In the genomic region with DNA sequence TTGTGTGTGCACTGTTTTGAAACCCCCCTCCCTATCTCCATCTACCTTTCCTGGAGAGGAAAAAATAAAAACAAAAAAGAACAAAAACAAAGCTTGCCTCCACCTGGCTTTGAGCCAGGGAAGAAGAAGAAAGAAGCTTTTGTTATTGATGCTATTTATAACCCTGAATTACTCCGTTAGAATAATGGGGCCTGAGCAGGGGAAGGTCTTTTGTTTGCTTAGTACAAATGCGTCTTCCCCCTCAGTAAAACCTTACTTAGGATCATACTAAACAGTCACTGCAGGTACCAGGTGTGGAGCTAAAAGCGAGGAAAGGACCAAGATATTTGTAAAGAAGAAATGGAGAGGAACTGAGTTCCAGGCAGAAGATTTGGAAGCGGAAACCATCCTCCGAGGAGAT, we compare ENCODE assay signal across 26 cellular contexts.
DNase-seq lines count a peak whose midpoint lies in the region; ATAC-seq and TF ChIP-seq lines count a peak whose summit lies in the region.
"Had no signal": no experiment of that assay in that cellular context is flagged by ENCODE, and none has a peak within 500 bp of the region (broad histone marks: within the 10 kb centered on the region; RNA-seq: fewer than 3 reads in every experiment).

No MANE protein-coding gene starts in this region.

- H3K9me3 ChIP-seq in CD4-positive, alpha-beta memory T cell (ENCODE audit: control insufficient read depth in 1 of 2, low read length in 2 of 2) = no peaks in the 10 kb centered on the region
- H3K9me3 ChIP-seq: BLaER1 treated with 17β-estradiol and CSF1 and Interleukin-3, amounts not matched to agents 10 nM and 100 nM; breast epithelium; pancreas; right lobe of liver; upper lobe of left lung had no signal

- H3K4me1 ChIP-seq in CD4-positive, alpha-beta memory T cell (ENCODE audit: insufficient read depth, low read length) = no peaks in the 10 kb centered on the region
- H3K4me1 ChIP-seq: BLaER1 treated with 17β-estradiol and CSF1 and Interleukin-3, amounts not matched to agents 10 nM and 100 nM; breast epithelium; pancreas; right lobe of liver; upper lobe of left lung had no signal

- no peak overlapping the region for H3K4me3 Mint-ChIP-seq in type B pancreatic cell
- H3K4me3 Mint-ChIP-seq in CD4-positive, alpha-beta memory T cell = no peak overlapping the region
- H3K4me3 Mint-ChIP-seq: activated CD4-positive, alpha-beta memory T cell treated with anti-CD3 and anti-CD28 coated beads, Interleukin-2, amount 10 ng/mL, durations not matched to agents 7 days and 5 days; natural killer cell treated with Interleukin-12 subunit alpha and Interleukin-12 subunit beta and Interleukin-15 and Interleukin-18, amount 100 ng/mL, for 72 hours; stimulated activated naive CD8-positive, alpha-beta T cell treated with anti-CD3 and anti-CD28 coated beads, Interleukin-15, amount 100 ng/mL, for 72 hours had no signal

- no peaks in the 10 kb centered on the region for H3K27me3 ChIP-seq in CD4-positive, alpha-beta memory T cell (ENCODE audit: insufficient read depth, low read length)
- H3K27me3 ChIP-seq: BLaER1 treated with 17β-estradiol and CSF1 and Interleukin-3, amounts not matched to agents 10 nM and 100 nM; breast epithelium; pancreas; right lobe of liver; upper lobe of left lung had no signal

- H3K36me3 Mint-ChIP-seq in type B pancreatic cell = no peaks in the 10 kb centered on the region
- H3K36me3 Mint-ChIP-seq in CD4-positive, alpha-beta memory T cell = no peaks in the 10 kb centered on the region
- H3K36me3 Mint-ChIP-seq: natural killer cell treated with Interleukin-12 subunit alpha and Interleukin-12 subunit beta and Interleukin-15 and Interleukin-18, amount 100 ng/mL, for 72 hours had no signal

- peak overlapping the region; percentile 41 for H3K27ac ChIP-seq in angular gyrus (ENCODE audit: low read depth, low read length)
- H3K27ac ChIP-seq in CD4-positive, alpha-beta memory T cell (ENCODE audit: low read depth, low read length) = no peak overlapping the region
- H3K27ac ChIP-seq: BLaER1 treated with 17β-estradiol and CSF1 and Interleukin-3, amounts not matched to agents 10 nM and 100 nM; breast epithelium; HL-60; pancreas; right lobe of liver; upper lobe of left lung had no signal

- H3K9me3 Mint-ChIP-seq in type B pancreatic cell = no peaks in the 10 kb centered on the region
- peaks cover 4 to 12% (median 6%) of the 10 kb centered on the region in 8 donors for H3K9me3 Mint-ChIP-seq in CD4-positive, alpha-beta memory T cell

- H3K4me1 Mint-ChIP-seq in type B pancreatic cell (ENCODE audit: unreplicated experiment) = peaks cover 4% of the 10 kb centered on the region
- no peaks in the 10 kb centered on the region for H3K4me1 Mint-ChIP-seq in CD4-positive, alpha-beta memory T cell
- H3K4me1 Mint-ChIP-seq: activated CD4-positive, alpha-beta memory T cell treated with anti-CD3 and anti-CD28 coated beads, Interleukin-2, amount 10 ng/mL, durations not matched to agents 7 days and 5 days; stimulated activated naive CD8-positive, alpha-beta T cell treated with anti-CD3 and anti-CD28 coated beads, Interleukin-15, amount 100 ng/mL, for 72 hours had no signal

- no peak for TF ChIP-seq CTCF in type B pancreatic cell (conservative IDR thresholded peaks at IDR 0.05)

- H3K4me3 ChIP-seq in CD4-positive, alpha-beta memory T cell (ENCODE audit: low read length in 2 of 2) = no peak overlapping the region
- H3K4me3 ChIP-seq: BLaER1 treated with 17β-estradiol and CSF1 and Interleukin-3, amounts not matched to agents 10 nM and 100 nM; breast epithelium; pancreas; right lobe of liver; upper lobe of left lung had no signal

- DNase-seq in COR-L47 (lab: John Stamatoyannopoulos, UW) (peak; percentile 88), NCI-H146 treated with DMSO at 0.1 percent for 48 hours (lab: John Stamatoyannopoulos, UW; ENCODE audit: unreplicated experiment) (peak; percentile 26), inferior parietal cortex (ENCODE audit: extremely low spot score) (peak; percentile 51), type B pancreatic cell (ENCODE audit: extremely low spot score, unreplicated experiment) (no peak)
- no peak for DNase-seq in CD4-positive, alpha-beta memory T cell
- DNase-seq: activated CD4-positive, alpha-beta memory T cell treated with anti-CD3 and anti-CD28 coated beads, Interleukin-2, amount 10 ng/mL, durations not matched to agents 7 days and 5 days; activated gamma-delta T cell treated with Interleukin-2 at 50 U/mL for 16 hours; activated T-cell treated with anti-CD3 and anti-CD28 coated beads for 4 hours; cortex of kidney; glutamatergic neuron; left colon; NCI-H1930; NCI-H524; OCI-M1; pancreas; right lobe of liver; stimulated activated naive CD8-positive, alpha-beta T cell treated with anti-CD3 and anti-CD28 coated beads, Interleukin-15, amount 100 ng/mL, for 72 hours; T-helper 9 cell; upper lobe of left lung had no signal

- H3K36me3 ChIP-seq in CD4-positive, alpha-beta memory T cell (ENCODE audit: insufficient read depth, low read length) = no peaks in the 10 kb centered on the region
- H3K36me3 ChIP-seq: BLaER1 treated with 17β-estradiol and CSF1 and Interleukin-3, amounts not matched to agents 10 nM and 100 nM; breast epithelium; pancreas; right lobe of liver; upper lobe of left lung had no signal

- intact Hi-C loops in CD4-positive, alpha-beta memory T cell (cut with micrococcal nuclease) = no loop called here

- CTCF ChIA-PET in CD4-positive, alpha-beta memory T cell (lab: Charles Lee; ENCODE audit: partially characterized antibody) = no interaction called here

- POLR2A ChIA-PET in CD4-positive, alpha-beta memory T cell (lab: Charles Lee; ENCODE audit: partially characterized antibody) = no interaction called here

- H3K27me3 Mint-ChIP-seq in type B pancreatic cell = peaks cover 3% of the 10 kb centered on the region
- H3K27me3 Mint-ChIP-seq in CD4-positive, alpha-beta memory T cell = no peaks in the 10 kb centered on the region
- H3K27me3 Mint-ChIP-seq: activated CD4-positive, alpha-beta memory T cell treated with anti-CD3 and anti-CD28 coated beads, Interleukin-2, amount 10 ng/mL, durations not matched to agents 7 days and 5 days; natural killer cell treated with Interleukin-12 subunit alpha and Interleukin-12 subunit beta and Interleukin-15 and Interleukin-18, amount 100 ng/mL, for 72 hours; stimulated activated naive CD8-positive, alpha-beta T cell treated with anti-CD3 and anti-CD28 coated beads, Interleukin-15, amount 100 ng/mL, for 72 hours had no signal

- ATAC-seq in HG03342 (IDR thresholded peaks at IDR 0.05; ENCODE audit: unreplicated experiment) (no peak), GM21423 (IDR thresholded peaks at IDR 0.05; ENCODE audit: unreplicated experiment) (no peak)
- ATAC-seq: left colon; natural killer cell treated with Interleukin-12 subunit alpha and Interleukin-12 subunit beta and Interleukin-15 and Interleukin-18, amount 100 ng/mL, for 72 hours; pancreas; right lobe of liver; stimulated activated naive CD8-positive, alpha-beta T cell treated with anti-CD3 and anti-CD28 coated beads, Interleukin-15, amount 100 ng/mL, for 72 hours had no signal

- no peak overlapping the region for H3K27ac Mint-ChIP-seq in type B pancreatic cell
- no peak overlapping the region for H3K27ac Mint-ChIP-seq in CD4-positive, alpha-beta memory T cell
- H3K27ac Mint-ChIP-seq: activated CD4-positive, alpha-beta memory T cell treated with anti-CD3 and anti-CD28 coated beads, Interleukin-2, amount 10 ng/mL, durations not matched to agents 7 days and 5 days; natural killer cell treated with Interleukin-12 subunit alpha and Interleukin-12 subunit beta and Interleukin-15 and Interleukin-18, amount 100 ng/mL, for 72 hours; stimulated activated naive CD8-positive, alpha-beta T cell treated with anti-CD3 and anti-CD28 coated beads, Interleukin-15, amount 100 ng/mL, for 72 hours had no signal

Comparison
In these comparisons a context has a peak if more than half of its experiments do, and no peak if none do; other contexts are left out.
1. DNase-seq: peak in COR-L47 (single experiment), NCI-H146 treated with DMSO at 0.1 percent for 48 hours (single experiment) and inferior parietal cortex (single experiment); none in type B pancreatic cell (single experiment) and CD4-positive, alpha-beta memory T cell (0 of 5).